Comparison of ENCODE assay signal across 3 cellular contexts in genomic region chr10:75404335-75405200, GRCh38.
TF ChIP-seq lines count a peak whose summit lies in the region.

No MANE protein-coding gene starts in this region.

TF ChIP-seq in Ishikawa, 13 proteins besides CTCF, POLR2A, EP300 and RAD21:
- TF ChIP-seq ZBTB7A (IDR thresholded peaks at IDR 0.05; ENCODE audit: low read depth) (0 out of 2 replicates have a peak, but pooled peaks have one; percentile 30), CEBPB (IDR thresholded peaks at IDR 0.05) (no peak), TEAD4 (IDR thresholded peaks at IDR 0.05) (no peak)
- TF ChIP-seq, protein P1, sequence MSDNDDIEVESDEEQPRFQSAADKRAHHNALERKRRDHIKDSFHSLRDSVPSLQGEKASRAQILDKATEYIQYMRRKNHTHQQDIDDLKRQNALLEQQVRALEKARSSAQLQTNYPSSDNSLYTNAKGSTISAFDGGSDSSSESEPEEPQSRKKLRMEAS (IDR thresholded peaks at IDR 0.05): peak; percentile 11; the same call in 1 of the 2 replicates

TF ChIP-seq in K562, 482 proteins besides CTCF, POLR2A, EP300 and RAD21:
- no peak for TF ChIP-seq GATA2 (CRISPR knock-in tag; IDR thresholded peaks at IDR 0.05)
- TF ChIP-seq PCBP1 (IDR thresholded peaks at IDR 0.05; ENCODE audit: low read depth, low read length, poor library complexity, severe bottlenecking): peak; percentile 6
- TF ChIP-seq PURB (CRISPR knock-in tag; IDR thresholded peaks at IDR 0.05; ENCODE audit: low read depth): no peak

TF ChIP-seq in liver, 16 proteins besides CTCF, POLR2A, EP300 and RAD21 (continued from another document):
- no peak for TF ChIP-seq TAF1 (conservative IDR thresholded peaks at IDR 0.05)
- TF ChIP-seq ATF3 (IDR thresholded peaks at IDR 0.05): no peak
